In the genomic region with DNA sequence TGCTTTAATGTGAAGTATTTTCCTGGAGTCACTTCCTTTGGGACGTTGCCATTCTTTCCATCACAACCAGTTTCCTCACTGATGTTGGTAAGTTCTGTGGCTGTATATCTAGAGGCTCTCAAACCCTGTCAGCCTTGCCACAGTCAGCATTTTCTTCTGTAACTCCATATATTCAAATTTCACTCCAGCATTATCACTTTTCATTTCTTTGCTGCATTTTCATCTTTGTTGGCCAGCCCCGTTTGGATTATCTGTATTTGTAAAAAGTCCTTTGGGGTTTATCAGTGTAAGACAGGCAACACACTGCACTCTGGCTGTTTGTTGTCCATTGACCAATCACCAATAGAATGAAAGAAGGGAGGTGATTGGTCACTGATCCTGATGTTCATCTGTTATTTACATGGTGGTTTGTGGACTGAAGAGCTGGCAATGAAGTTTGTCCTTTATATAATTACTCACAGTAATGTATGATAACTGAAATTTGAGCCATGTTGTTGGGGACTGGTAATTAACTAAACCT, we compare ENCODE assay signal across 12 cellular contexts. TPM values are rescaled to one million over a fixed set of nuclear protein-coding genes. Genes with fewer than 3 reads are reported as not detected.
DNase-seq lines count a peak whose midpoint lies in the region; ATAC-seq, FAIRE-seq and TF ChIP-seq lines count a peak whose summit lies in the region.
"Had no signal": no experiment of that assay in that cellular context is flagged by ENCODE, and none has a peak within 500 bp of the region (broad histone marks: within the 10 kb centered on the region; RNA-seq: fewer than 3 reads in every experiment).

No MANE protein-coding gene starts in this region.

- H3K27ac ChIP-seq in A549 = no peak overlapping the region
- H3K27ac ChIP-seq in endothelial cell of umbilical vein (ENCODE audit: insufficient read depth, low read depth, low read length) = peak overlapping the region; percentile 12
- H3K27ac ChIP-seq: heart left ventricle, parathyroid adenoma had no signal

- no TSS peak for BruUV-seq in endothelial cell of umbilical vein (replicated peaks; lab: Mats Ljungman, UMichigan)

- 46% methylated on average over 2 of the region's 2 CpGs for WGBS in A549 (ENCODE audit: missing lambda C conversion rate)

- TF ChIP-seq CTCF in A549 (IDR thresholded peaks at IDR 0.05) = no peak
- TF ChIP-seq CTCF in endothelial cell of umbilical vein (IDR thresholded peaks at IDR 0.05; ENCODE audit: extremely low read depth in 1 of 2, insufficient read depth in 1 of 2, low read depth in 1 of 2, low read length in 2 of 2) = no peak
- no peak for TF ChIP-seq CTCF in D721Med (IDR thresholded peaks at IDR 0.05; ENCODE audit: insufficient read depth, missing control alignments)

- TF ChIP-seq RAD21 in A549 (conservative IDR thresholded peaks at IDR 0.05 in 1 of 2, IDR thresholded peaks at IDR 0.05 in 1 of 2) = no peak

- peak in 1 of 2 experiments; percentile 23 for DNase-seq in A549 (ENCODE audit: low read depth in 1 of 2, low spot score in 1 of 2)
- peak; percentile 28 for DNase-seq in HT1080 (ENCODE audit: low read depth)
- peak; percentile 85 for DNase-seq in endothelial cell of umbilical vein (ENCODE audit: low read depth, low spot score)
- DNase-seq in NCI-H2227 (lab: John Stamatoyannopoulos, UW; ENCODE audit: unreplicated experiment) = no peak
- DNase-seq in kidney glomerular epithelial cell (lab: John Stamatoyannopoulos, UW) = no peak
- no peak for DNase-seq in D721Med (ENCODE audit: insufficient read length, low spot score)
- DNase-seq in ecto neural progenitor cell (ENCODE audit: low spot score) = no peak
- DNase-seq: activated naive CD4-positive, alpha-beta T cell treated with anti-CD3 and anti-CD28 coated beads for 36 hours; heart left ventricle; NCI-H1092 had no signal

- TF ChIP-seq EP300 in A549 (IDR thresholded peaks at IDR 0.05) = no peak

- no peak overlapping the region for H2AFZ ChIP-seq in endothelial cell of umbilical vein (ENCODE audit: low read depth, low read length)
- H2AFZ ChIP-seq: parathyroid adenoma had no signal

- H3K9ac ChIP-seq in endothelial cell of umbilical vein (replicated peaks; ENCODE audit: extremely low read depth, insufficient read depth, low read length) = no peak overlapping the region
- H3K9ac ChIP-seq: parathyroid adenoma had no signal

- no peaks in the 10 kb centered on the region for H3K9me3 ChIP-seq in A549
- no peaks in the 10 kb centered on the region for H3K9me3 ChIP-seq in endothelial cell of umbilical vein (replicated peaks; ENCODE audit: control insufficient read depth, insufficient read depth, low read length)
- H3K9me3 ChIP-seq: heart left ventricle had no signal

- peaks cover 69% of the 10 kb centered on the region for H3K79me2 ChIP-seq in endothelial cell of umbilical vein (ENCODE audit: control insufficient read depth, insufficient read depth, low read length)

- no peaks in the 10 kb centered on the region for H3K27me3 ChIP-seq in endothelial cell of umbilical vein (ENCODE audit: control insufficient read depth in 2 of 2, insufficient read depth in 2 of 2, low read length in 2 of 2)
- H3K27me3 ChIP-seq: heart left ventricle had no signal

- TF ChIP-seq POLR2A in A549 (IDR thresholded peaks at IDR 0.05; ENCODE audit: low read length) = no peak
- TF ChIP-seq POLR2A in endothelial cell of umbilical vein (IDR thresholded peaks at IDR 0.05; ENCODE audit: low read depth, low read length) = no peak

- CTCF ChIA-PET in A549 (lab: Yijun Ruan, JAX) = interaction anchor here (0.8 to 1.2 kb wide), 3 partner anchors 9 to 85 kb away, joined by 3 to 4 read pairs (median 3); a partner anchor contains a TSS
- CTCF ChIA-PET in endothelial cell of umbilical vein (lab: Charles Lee) = interaction anchor here (1.2 to 1.8 kb wide), 2 partner anchors 85 to 260 kb away, joined by 3 to 11 read pairs; a partner anchor contains a TSS

- H3K36me3 ChIP-seq in endothelial cell of umbilical vein (ENCODE audit: control insufficient read depth in 2 of 2, extremely low read depth in 1 of 2, insufficient read depth in 2 of 2, low read length in 2 of 2) = peaks cover 0 to 5% of the 10 kb centered on the region in 2 experiments

- no peak for FAIRE-seq in A549 (lab: Jason Lieb, UNC)
- FAIRE-seq in endothelial cell of umbilical vein (lab: Jason Lieb, UNC) = peak; percentile 84
- FAIRE-seq in D721Med (lab: Jason Lieb, UNC) = no peak

- POLR2A ChIA-PET in A549 (lab: Yijun Ruan, JAX) = no interaction called here
- POLR2A ChIA-PET in endothelial cell of umbilical vein (lab: Charles Lee) = interaction anchor here (0.6 kb wide), 1 partner anchor 11 kb away, joined by 4 read pairs; no protein-coding TSS in a partner anchor

- H3K9me1 ChIP-seq in endothelial cell of umbilical vein (replicated peaks; ENCODE audit: control insufficient read depth, extremely low read depth, insufficient read depth, low read length) = no peaks in the 10 kb centered on the region

- ATAC-seq in A549 (peak in 1 of 2 experiments; percentile 71; a peak in 3 of 6 replicates), GM18870 (IDR thresholded peaks at IDR 0.05; ENCODE audit: unreplicated experiment) (peak; percentile 57)

- intact Hi-C loops in endothelial cell of umbilical vein (cut with micrococcal nuclease) = loop anchor here (1.0 to 5.0 kb wide), 3 partner anchors 19 to 83 kb away; a partner anchor contains a TSS

- H3K4me1 ChIP-seq in A549 (peaks cover 10% of the 10 kb centered on the region; the same call in 2 of the 3 replicates), endothelial cell of umbilical vein (ENCODE audit: control insufficient read depth, extremely low read depth, insufficient read depth, low read length) (peaks cover 13% of the 10 kb centered on the region)

- no peak overlapping the region for H3K4me2 ChIP-seq in A549
- H3K4me2 ChIP-seq in endothelial cell of umbilical vein (ENCODE audit: insufficient read depth, low read length) = peak overlapping the region; percentile 27

- peaks cover 2% of the 10 kb centered on the region for H4K20me1 ChIP-seq in endothelial cell of umbilical vein (replicated peaks; ENCODE audit: control insufficient read depth, extremely low read depth, insufficient read depth, low read length)

- no peak overlapping the region for H3K4me3 ChIP-seq in A549
- no peak overlapping the region for H3K4me3 ChIP-seq in endothelial cell of umbilical vein (replicated peaks in 1 of 3; ENCODE audit: insufficient read depth in 1 of 3, low read depth in 1 of 3, low read length in 3 of 3)
- H3K4me3 ChIP-seq: heart left ventricle had no signal

- dilution Hi-C loops in endothelial cell of umbilical vein (cut with MboI; ENCODE audit: extremely low pct_ligation_motif_present, low sequenced_read_pairs) = no loop called here

TF ChIP-seq in A549, 52 proteins besides CTCF, POLR2A, EP300 and RAD21:
- TF ChIP-seq HDAC2 (IDR thresholded peaks at IDR 0.05) (no peak), MAFK (IDR thresholded peaks at IDR 0.05; ENCODE audit: partially characterized antibody) (peak; percentile 73)

TF ChIP-seq in endothelial cell of umbilical vein, 7 proteins besides CTCF, POLR2A, EP300 and RAD21:
- TF ChIP-seq POLR2AphosphoS5 (IDR thresholded peaks at IDR 0.05; ENCODE audit: insufficient read depth, low read depth, low read length) (no peak), FOS (IDR thresholded peaks at IDR 0.05; ENCODE audit: borderline replicate concordance, insufficient read depth, low read length) (no peak), JUN (IDR thresholded peaks at IDR 0.05; ENCODE audit: borderline replicate concordance, insufficient read depth, insufficient read length, low read depth) (no peak)
- TF ChIP-seq, protein P1, sequence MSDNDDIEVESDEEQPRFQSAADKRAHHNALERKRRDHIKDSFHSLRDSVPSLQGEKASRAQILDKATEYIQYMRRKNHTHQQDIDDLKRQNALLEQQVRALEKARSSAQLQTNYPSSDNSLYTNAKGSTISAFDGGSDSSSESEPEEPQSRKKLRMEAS (IDR thresholded peaks at IDR 0.05; ENCODE audit: insufficient read depth, insufficient read length) = no peak

RNA-seq across cellular contexts. Expression of a gene that starts 20.3 kb away (rescaled TPM):
- 77.2 and 114 TPM in 2 replicates for polyA plus RNA-seq in A549 (2011; rRNA removed)
- polyA plus RNA-seq in A549 (2012; cell fraction: cytosol; rRNA removed) = 22.5 and 26.0 TPM in 2 replicates
- 15.2 and 21.3 TPM in 2 replicates for polyA plus RNA-seq in A549 (2012; cell fraction: nucleus; rRNA removed)
- 64.7 to 79.4 TPM (median 74.4 TPM) in 3 replicates for polyA plus RNA-seq in A549 (2017; fragmentation: RNase III; extraction: RNeasy Plus Mini Kit Qiagen cat#74134 plus additional on column Dnase treatment)
- polyA minus RNA-seq in A549 (2011; rRNA and poly(A)+ RNA removed) = 42.3 and 42.7 TPM in 2 replicates
- total RNA-seq in HT1080 (2014; rRNA removed; shearing (Covaris generic)) = 68.1 and 75.3 TPM in 2 replicates
- 130 and 177 TPM in 2 replicates for polyA plus RNA-seq in HT1080 (2015; cell fraction: cytosol; rRNA removed)
- polyA plus RNA-seq in HT1080 (2015; cell fraction: nucleus; rRNA removed) = 189 and 207 TPM in 2 replicates
- 66.0 and 67.5 TPM in 2 replicates for total RNA-seq in endothelial cell of umbilical vein
- 15.0 and 18.7 TPM in 2 replicates for polyA plus RNA-seq in endothelial cell of umbilical vein
- polyA plus RNA-seq in endothelial cell of umbilical vein (2011; cell fraction: cytosol; rRNA removed) = 32.9 and 37.0 TPM in 2 replicates
- polyA plus RNA-seq in endothelial cell of umbilical vein (2011; cell fraction: nucleus; rRNA removed) = 25.7 and 38.2 TPM in 2 replicates
- polyA plus RNA-seq in endothelial cell of umbilical vein (2012) = 53.3 and 77.6 TPM in 2 replicates
- 17.2 and 27.1 TPM in 2 replicates for polyA minus RNA-seq in endothelial cell of umbilical vein
- polyA minus RNA-seq in endothelial cell of umbilical vein (2011; cell fraction: cytosol; rRNA and poly(A)+ RNA removed) = 90.0 TPM
- polyA minus RNA-seq in endothelial cell of umbilical vein (2011; cell fraction: nucleus; rRNA and poly(A)+ RNA removed) = 15.2 and 19.7 TPM in 2 replicates

RNA-seq across cellular contexts. Expression of a gene that starts 36.5 kb away (rescaled TPM):
- 42.6 and 45.9 TPM in 2 replicates for polyA plus RNA-seq in A549 (2011; rRNA removed)
- polyA plus RNA-seq in A549 (2012; cell fraction: cytosol; rRNA removed) = 7.5 and 9.7 TPM in 2 replicates
- 15.3 and 17.9 TPM in 2 replicates for polyA plus RNA-seq in A549 (2012; cell fraction: nucleus; rRNA removed)
- polyA plus RNA-seq in A549 (2017; fragmentation: RNase III; extraction: RNeasy Plus Mini Kit Qiagen cat#74134 plus additional on column Dnase treatment) = 16.6 to 18.9 TPM (median 17.0 TPM) in 3 replicates
- 32.0 and 34.1 TPM in 2 replicates for polyA minus RNA-seq in A549 (2011; rRNA and poly(A)+ RNA removed)
- 34.1 and 36.3 TPM in 2 replicates for total RNA-seq in HT1080 (2014; rRNA removed; shearing (Covaris generic))
- 21.0 and 27.2 TPM in 2 replicates for polyA plus RNA-seq in HT1080 (2015; cell fraction: cytosol; rRNA removed)
- polyA plus RNA-seq in HT1080 (2015; cell fraction: nucleus; rRNA removed) = 63.5 and 68.0 TPM in 2 replicates
- 30.1 and 30.3 TPM in 2 replicates for total RNA-seq in endothelial cell of umbilical vein
- polyA plus RNA-seq in endothelial cell of umbilical vein = 28.4 and 28.9 TPM in 2 replicates
- 13.8 and 16.4 TPM in 2 replicates for polyA plus RNA-seq in endothelial cell of umbilical vein (2011; cell fraction: cytosol; rRNA removed)
- polyA plus RNA-seq in endothelial cell of umbilical vein (2011; cell fraction: nucleus; rRNA removed) = 29.1 and 30.6 TPM in 2 replicates
- polyA plus RNA-seq in endothelial cell of umbilical vein (2012) = 23.4 and 27.9 TPM in 2 replicates
- polyA minus RNA-seq in endothelial cell of umbilical vein = 54.4 and 57.7 TPM in 2 replicates
- 21.9 TPM for polyA minus RNA-seq in endothelial cell of umbilical vein (2011; cell fraction: cytosol; rRNA and poly(A)+ RNA removed)
- 37.6 and 40.3 TPM in 2 replicates for polyA minus RNA-seq in endothelial cell of umbilical vein (2011; cell fraction: nucleus; rRNA and poly(A)+ RNA removed)

Comparison
In these comparisons a context has a peak if more than half of its experiments do, and no peak if none do; other contexts are left out.
1. DNase-seq: peak in HT1080 (single experiment) and endothelial cell of umbilical vein (single experiment); none in NCI-H2227 (single experiment), kidney glomerular epithelial cell (single experiment), D721Med (single experiment) and ecto neural progenitor cell (single experiment).